In genomic region chr5:180334751-180335613, GRCh38 we compare ENCODE assay signal across 18 cellular contexts. TPM values are rescaled to one million over a fixed set of nuclear protein-coding genes. Genes with fewer than 3 reads are reported as not detected.
DNase-seq lines count a peak whose midpoint lies in the region; ATAC-seq, FAIRE-seq and TF ChIP-seq lines count a peak whose summit lies in the region.
"Had no signal": no experiment of that assay in that cellular context is flagged by ENCODE, and none has a peak within 500 bp of the region (broad histone marks: within the 10 kb centered on the region; RNA-seq: fewer than 3 reads in every experiment).

No MANE protein-coding gene starts in this region.

- H3K9me1 ChIP-seq in K562 (ENCODE audit: control insufficient read depth, insufficient read depth, low read length) = peaks cover 2% of the 10 kb centered on the region

- no peak overlapping the region for H2BK20ac ChIP-seq in H9 (ENCODE audit: low read depth, low read length, poor library complexity, severe bottlenecking)

- H3K36me3 ChIP-seq in BE2C (no peaks in the 10 kb centered on the region), K562 (ENCODE audit: control insufficient read depth, insufficient read depth, low read length) (no peaks in the 10 kb centered on the region), sigmoid colon (peaks cover 0 to 22% (median 11%) of the 10 kb centered on the region in 4 donors)

- no peaks in the 10 kb centered on the region for H3K9me3 ChIP-seq in BE2C
- no peaks in the 10 kb centered on the region for H3K9me3 ChIP-seq in H9 (ENCODE audit: control insufficient read depth, low read depth, low read length)
- no peaks in the 10 kb centered on the region for H3K9me3 ChIP-seq in K562 (replicated peaks; ENCODE audit: control insufficient read depth, insufficient read depth, low read depth, low read length)
- H3K9me3 ChIP-seq in sigmoid colon = no peaks in the 10 kb centered on the region

- no peak overlapping the region for H3K56ac ChIP-seq in H9 (ENCODE audit: insufficient read length, low read depth, low read length)

- no peak overlapping the region for H2BK120ac ChIP-seq in H9 (ENCODE audit: low read depth, low read length, poor library complexity, severe bottlenecking)

- POLR2A ChIA-PET in K562 (lab: Yijun Ruan, JAX) = interaction anchor here (0.5 to 0.7 kb wide), 3 partner anchors 11 to 311 kb away, joined by 3 to 4 read pairs (median 3); no protein-coding TSS in a partner anchor

- no peaks in the 10 kb centered on the region; the same call in 1 of the 2 replicates for H3K27me3 Mint-ChIP-seq in H9 (ENCODE audit: low read depth)

- no peak overlapping the region for H3K4me3 ChIP-seq in BE2C (ENCODE audit: low read depth, low read length)
- no peak overlapping the region for H3K4me3 ChIP-seq in K562
- H3K4me3 ChIP-seq in sigmoid colon = no peak overlapping the region

- no peak overlapping the region for H2AK5ac ChIP-seq in H9 (ENCODE audit: insufficient read length, low read length)

- H3K36me3 Mint-ChIP-seq in H9 (ENCODE audit: insufficient read depth in 1 of 3, low read depth in 3 of 3) = peaks cover 79 to 84% (median 82%) of the 10 kb centered on the region in 3 experiments

- peaks cover 3% of the 10 kb centered on the region; the same call in 1 of the 2 replicates for H3K79me2 ChIP-seq in H9 (ENCODE audit: insufficient read depth, low read length)
- H3K79me2 ChIP-seq in K562 (ENCODE audit: control insufficient read depth, insufficient read depth, low read length) = no peaks in the 10 kb centered on the region

- TF ChIP-seq POLR2A in K562 (conservative IDR thresholded peaks at IDR 0.05) = no peak
- TF ChIP-seq POLR2A in sigmoid colon (IDR thresholded peaks at IDR 0.05) = no peak

- H4K20me1 ChIP-seq in H9 (ENCODE audit: control insufficient read depth, insufficient read depth, insufficient read length) (no peaks in the 10 kb centered on the region), K562 (replicated peaks; ENCODE audit: control insufficient read depth, insufficient read depth, low read length) (peaks cover 5% of the 10 kb centered on the region; the same call in 1 of the 2 replicates)

- H3K9ac ChIP-seq in H9 (ENCODE audit: extremely low read depth, insufficient read length, low read length) = no peak overlapping the region
- H3K9ac ChIP-seq in K562 (ENCODE audit: insufficient read depth in 1 of 2, low read depth in 2 of 2, low read length in 2 of 2) = no peak overlapping the region

- no peak for FAIRE-seq in K562 (lab: Jason Lieb, UNC)
- FAIRE-seq: HepG2 had no signal

- no TSS peak for BruUV-seq in K562 (replicated peaks; lab: Mats Ljungman, UMichigan)

- no peak for ATAC-seq in K562
- ATAC-seq in activated CD4-positive, CD25-positive, alpha-beta regulatory T cell treated with anti-CD3 and anti-CD28 coated beads, Interleukin-2, amount 50 U/mL, for 24 hours = no peak
- ATAC-seq: HepG2 had no signal

- no peaks in the 10 kb centered on the region for H3K79me1 ChIP-seq in H9 (ENCODE audit: insufficient read depth, low read depth, low read length, poor library complexity, severe bottlenecking)

- H3K27ac ChIP-seq in H9 (ENCODE audit: insufficient read length, low read depth, low read length) (no peak overlapping the region), K562 (ENCODE audit: extremely low read depth, low read depth, low read length) (no peak overlapping the region), sigmoid colon (no peak overlapping the region)

- H3K14ac ChIP-seq in H9 (ENCODE audit: insufficient read depth, low read length) = no peak overlapping the region; the same call in 1 of the 2 replicates

- TF ChIP-seq RAD21 in K562 (CRISPR knock-in tag; conservative IDR thresholded peaks at IDR 0.05 in 1 of 2, IDR thresholded peaks at IDR 0.05 in 1 of 2) = no peak

- TF ChIP-seq EP300 in K562 (IDR thresholded peaks at IDR 0.05; ENCODE audit: low read length) (no peak), sigmoid colon (IDR thresholded peaks at IDR 0.05) (no peak)

- WGBS in H9 (ENCODE audit: extremely low coverage, insufficient read length, low lambda C conversion rate) = no CpG with 5 or more reads among the region's 15 CpGs
- under 1% methylated on average over 14 of the region's 15 CpGs for WGBS in K562 (ENCODE audit: insufficient coverage, low coverage, missing lambda C conversion rate)
- 75 to 82% methylated on average over 15 of the region's 15 CpGs for WGBS in sigmoid colon, 2 donors

- no peak for TF ChIP-seq CTCF in BE2C (IDR thresholded peaks at IDR 0.05; ENCODE audit: low read depth, low read length)
- no peak for TF ChIP-seq CTCF in H9 (conservative IDR thresholded peaks at IDR 0.05)
- TF ChIP-seq CTCF in K562 (IDR thresholded peaks at IDR 0.05 in 2 of 3, conservative IDR thresholded peaks at IDR 0.05 in 1 of 3; ENCODE audit: insufficient read depth in 2 of 3, low read depth in 1 of 3, low read length in 3 of 3) = no peak
- no peak for TF ChIP-seq CTCF in sigmoid colon (IDR thresholded peaks at IDR 0.05)

- H3K4me2 ChIP-seq in H9 (ENCODE audit: insufficient read depth, insufficient read length, low read length) (no peak overlapping the region), K562 (ENCODE audit: insufficient read depth, low read length) (no peak overlapping the region)

- intact Hi-C loops in K562 (cut with micrococcal nuclease) = no loop called here
- intact Hi-C loops in sigmoid colon (cut with DNase I) = no loop called here

- H3K9me3 Mint-ChIP-seq in H9 = peaks cover 3 to 7% of the 10 kb centered on the region in 2 experiments; a peak in 3 of 5 replicates
- H3K9me3 Mint-ChIP-seq: CD4-positive, alpha-beta T cell; HFFc6 had no signal

- H3K4me1 Mint-ChIP-seq in H9 = peaks cover 31 to 32% of the 10 kb centered on the region in 2 experiments
- H3K4me1 Mint-ChIP-seq: B cell had no signal

- no peak overlapping the region for H4K91ac ChIP-seq in H9 (ENCODE audit: insufficient read length, low read depth, low read length)

- H2BK12ac ChIP-seq in H9 (ENCODE audit: insufficient read length, low read depth, low read length) = no peak overlapping the region

- no peaks in the 10 kb centered on the region for H3K23me2 ChIP-seq in H9 (ENCODE audit: insufficient read length, low read depth, low read length, poor library complexity, severe bottlenecking)

- H3K23ac ChIP-seq in H9 (ENCODE audit: insufficient read length, low read depth, low read length) = no peak overlapping the region

- no peak overlapping the region for H2BK5ac ChIP-seq in H9 (ENCODE audit: insufficient read length, low read length)

- H3T11ph ChIP-seq in H9 (ENCODE audit: low read length) = no peak overlapping the region

- peak overlapping the region in 2 of 3 experiments; percentile 77 to 83; a peak in 2 of 7 replicates for H3K27ac Mint-ChIP-seq in H9
- H3K27ac Mint-ChIP-seq: B cell; CD4-positive, alpha-beta T cell; HFFc6 had no signal

- H3K27me3 ChIP-seq in BE2C (no peaks in the 10 kb centered on the region), H9 (ENCODE audit: insufficient read depth, low read length) (no peaks in the 10 kb centered on the region), K562 (ENCODE audit: control insufficient read depth in 2 of 2, insufficient read depth in 2 of 2, low read length in 2 of 2) (peaks cover 45 to 76% of the 10 kb centered on the region in 2 experiments), sigmoid colon (no peaks in the 10 kb centered on the region)

- in situ Hi-C loops in K562 (cut with MboI) = no loop called here

- H2AFZ ChIP-seq in H9 (ENCODE audit: low read length) (no peak overlapping the region), K562 (ENCODE audit: low read depth, low read length) (no peak overlapping the region)

- H3K4me3 Mint-ChIP-seq in H9 = no peak overlapping the region
- H3K4me3 Mint-ChIP-seq: B cell; CD4-positive, alpha-beta T cell; HFFc6 had no signal

- H4K5ac ChIP-seq in H9 (ENCODE audit: insufficient read length, low read depth, low read length) = no peak overlapping the region

- H3K4ac ChIP-seq in H9 (ENCODE audit: low read depth, low read length) = no peak overlapping the region

- CTCF ChIA-PET in K562 (lab: Yijun Ruan, JAX; ENCODE audit: low intra/inter-chr PET ratio) = no interaction called here

- H4K8ac ChIP-seq in H9 (replicated peaks; ENCODE audit: insufficient read length, low read depth, low read length) = no peak overlapping the region

- peak; percentile 46 for DNase-seq in BE2C
- DNase-seq in H9 = no peak
- DNase-seq in K562 (ENCODE audit: extremely low read depth in 1 of 4, low spot score in 3 of 4) = no peak
- DNase-seq in sigmoid colon = peak; percentile 61
- no peak for DNase-seq in stimulated activated CD4-positive, alpha-beta T cell treated with anti-CD3 and anti-CD28 coated beads, Interleukin-4, amount 100 ng/mL, for 24 hours
- DNase-seq in NCI-H510A (lab: John Stamatoyannopoulos, UW) = no peak
- DNase-seq: CD4-positive, alpha-beta T cell; GOT3; HFFc6; NCI-H1048; NCI-H187; NCI-H2171; NCI-H446; NCI-H748 treated with DMSO at 0.1 percent for 48 hours; PC-3 had no signal

- H2BK15ac ChIP-seq in H9 (ENCODE audit: low read depth, low read length) = no peak overlapping the region

- H3K4me1 ChIP-seq in BE2C (no peaks in the 10 kb centered on the region), H9 (ENCODE audit: insufficient read depth, low read length) (peaks cover 7% of the 10 kb centered on the region), K562 (replicated peaks in 1 of 2; ENCODE audit: control insufficient read depth in 2 of 2, insufficient read depth in 2 of 2, low read length in 2 of 2) (peaks cover 5 to 12% of the 10 kb centered on the region in 2 experiments; a peak in 4 of 5 replicates), sigmoid colon (peaks cover 0 to 22% (median 8%) of the 10 kb centered on the region in 4 donors)

- H3K18ac ChIP-seq in H9 (ENCODE audit: insufficient read length, low read depth, low read length) = no peak overlapping the region

RNA-seq across cellular contexts. Expression of gene GFPT2, which starts 18.2 kb away (rescaled TPM):
- 0.25 TPM for polyA plus RNA-seq in BE2C (2012; ENCODE audit: insufficient read depth, insufficient read length, low read depth)
- total RNA-seq in H9 (2021) (85.0 and 89.8 TPM in 2 replicates), K562 (2014; rRNA removed) (not detected in 2 replicates), K562 (2014; rRNA removed; fragmentation: Illumina TruSeq; extraction: Trizol) (0.13 TPM in 1 of 2 replicates, not detected in the other), K562 (2015; rRNA removed; fragmentation: Illumina TruSeq; extraction: Trizol) (not detected in 2 replicates), K562 (2021) (0.07 and 0.09 TPM in 2 replicates), sigmoid colon (10 to 100 TPM; 16.1 to 42.7 (median 21.7) TPM)
- total RNA-seq in K562 (2011; cell fraction: chromatin; rRNA removed; ENCODE audit: low replicate concordance) = 0.14 TPM in 1 of 2 replicates, not detected in the other
- total RNA-seq in K562 (2011; cell fraction: nucleolus; rRNA removed) = 0.50 TPM in 1 of 2 replicates, not detected in the other
- total RNA-seq in K562 (2011; cell fraction: nucleoplasm; rRNA removed) = not detected in 2 replicates
- polyA plus RNA-seq in K562 (2011; rRNA removed) (0.14 TPM in 1 of 2 replicates, not detected in the other), K562 (2014; fragmentation: Illumina TruSeq; extraction: Trizol) (not detected in 2 replicates), K562 (2014; fragmentation: Nextera tagmentation; extraction: Ambion mirVana) (under 1 TPM in 1 of 2 experiments, not detected in 1; 0.08 TPM), K562 (2014; rRNA removed) (not detected in 2 replicates), sigmoid colon (1 to 10 TPM; 1.2 to 6.6 (median 3.6) TPM)
- 0.01 and 0.07 TPM in 2 replicates for polyA plus RNA-seq in K562 (2011; cell fraction: cytosol; rRNA removed)
- polyA plus RNA-seq in K562 (2011; cell fraction: nucleus; rRNA removed) = 0.18 TPM in 1 of 2 replicates, not detected in the other
- 0.12 TPM in 1 of 2 replicates, not detected in the other for polyA plus RNA-seq in K562 (2012)
- 0.39 TPM in 1 of 2 replicates, not detected in the other for polyA minus RNA-seq in K562 (2011; rRNA and poly(A)+ RNA removed)
- not detected in 2 replicates for polyA minus RNA-seq in K562 (2011; cell fraction: cytosol; rRNA and poly(A)+ RNA removed)
- 0.54 TPM in 1 of 2 replicates, not detected in the other for polyA minus RNA-seq in K562 (2011; cell fraction: nucleus; rRNA and poly(A)+ RNA removed)

RNA-seq across cellular contexts. Expression of gene MAPK9, which starts 43.1 kb away (rescaled TPM):
- 36.7 TPM for polyA plus RNA-seq in BE2C (2012; ENCODE audit: insufficient read depth, insufficient read length, low read depth)
- total RNA-seq in H9 (2021) (38.6 and 39.7 TPM in 2 replicates), K562 (2014; rRNA removed) (23.3 and 24.7 TPM in 2 replicates), K562 (2014; rRNA removed; fragmentation: Illumina TruSeq; extraction: Trizol) (32.3 and 33.8 TPM in 2 replicates), K562 (2015; rRNA removed; fragmentation: Illumina TruSeq; extraction: Trizol) (27.2 and 29.9 TPM in 2 replicates), K562 (2021) (37.1 and 38.0 TPM in 2 replicates), sigmoid colon (10 to 100 TPM; 39.5 to 45.7 (median 41.4) TPM)
- total RNA-seq in K562 (2011; cell fraction: chromatin; rRNA removed; ENCODE audit: low replicate concordance) = 33.0 and 61.0 TPM in 2 replicates
- 15.0 and 19.6 TPM in 2 replicates for total RNA-seq in K562 (2011; cell fraction: nucleolus; rRNA removed)
- 40.2 and 63.3 TPM in 2 replicates for total RNA-seq in K562 (2011; cell fraction: nucleoplasm; rRNA removed)
- polyA plus RNA-seq in K562 (2011; rRNA removed) (45.9 and 58.0 TPM in 2 replicates), K562 (2014; fragmentation: Illumina TruSeq; extraction: Trizol) (32.3 and 43.1 TPM in 2 replicates), K562 (2014; fragmentation: Nextera tagmentation; extraction: Ambion mirVana) (1 to 10 TPM; 4.8 to 6.5 TPM), K562 (2014; rRNA removed) (27.4 and 31.5 TPM in 2 replicates), sigmoid colon (10 to 100 TPM; 20.5 to 31.2 (median 27.3) TPM)
- polyA plus RNA-seq in K562 (2011; cell fraction: cytosol; rRNA removed) = 26.1 and 31.1 TPM in 2 replicates
- polyA plus RNA-seq in K562 (2011; cell fraction: nucleus; rRNA removed) = 25.6 and 26.5 TPM in 2 replicates
- 23.2 and 27.4 TPM in 2 replicates for polyA plus RNA-seq in K562 (2012)
- 57.2 and 64.3 TPM in 2 replicates for polyA minus RNA-seq in K562 (2011; rRNA and poly(A)+ RNA removed)
- 22.5 and 24.7 TPM in 2 replicates for polyA minus RNA-seq in K562 (2011; cell fraction: cytosol; rRNA and poly(A)+ RNA removed)
- 17.5 and 23.8 TPM in 2 replicates for polyA minus RNA-seq in K562 (2011; cell fraction: nucleus; rRNA and poly(A)+ RNA removed)

Comparison
In these comparisons a context has a peak if more than half of its experiments do, and no peak if none do; other contexts are left out.
1. DNase-seq: peak in BE2C (single experiment) and sigmoid colon (single experiment); none in H9 (single experiment), K562 (0 of 4), stimulated activated CD4-positive, alpha-beta T cell treated with anti-CD3 and anti-CD28 coated beads, Interleukin-4, amount 100 ng/mL, for 24 hours (single experiment) and NCI-H510A (single experiment).
2. RNA of gene GFPT2, which starts 18.2 kb away (total RNA-seq): 85.0 to 89.8 TPM in H9 and 16.1 to 42.7 TPM in sigmoid colon; 0.07 to 0.50 TPM in K562; every median in the first group is over 10 times any median in the second.